8 cellular contexts compared by ENCODE assay signal in genomic region chr1:35539824-35540261, GRCh38. TPM values are rescaled to one million over a fixed set of nuclear protein-coding genes. Genes with fewer than 3 reads are reported as not detected.
DNase-seq lines count a peak whose midpoint lies in the region; ATAC-seq and TF ChIP-seq lines count a peak whose summit lies in the region.

No MANE protein-coding gene starts in this region.

- no peak for DNase-seq in activated naive CD4-positive, alpha-beta T cell treated with Interleukin-2 at 50 U/mL for 16 hours
- DNase-seq in activated CD4-positive, alpha-beta memory T cell treated with anti-CD3 and anti-CD28 coated beads, Interleukin-2, amount 10 ng/mL, durations not matched to agents 7 days and 5 days: no peak
- DNase-seq in right cardiac atrium: no peak
- DNase-seq in aorta: no peak
- DNase-seq in effector CD8-positive, alpha-beta T cell (lab: John Stamatoyannopoulos, UW): no peak
- no peak for DNase-seq in mesothelial cell of epicardium (ENCODE audit: low spot score in 2 of 2, unreplicated experiment in 2 of 2)

- peaks cover 0 to 2% of the 10 kb centered on the region in 2 donors for H3K36me3 ChIP-seq in aorta (ENCODE audit: control insufficient read depth in 1 of 2, insufficient read depth in 2 of 2, low read length in 1 of 2)

- peaks cover 9% of the 10 kb centered on the region for H3K4me1 ChIP-seq in right cardiac atrium (ENCODE audit: control insufficient read depth, insufficient read depth, low read length)
- H3K4me1 ChIP-seq in aorta (ENCODE audit: control insufficient read depth in 1 of 2, insufficient read depth in 2 of 2, low read length in 2 of 2): peaks cover 4 to 19% of the 10 kb centered on the region in 2 donors

- no peaks in the 10 kb centered on the region for H3K9me3 Mint-ChIP-seq in activated naive CD4-positive, alpha-beta T cell treated with anti-CD3 and anti-CD28 coated beads, Interleukin-2, amount 50 U/mL, for 24 hours
- no peaks in the 10 kb centered on the region for H3K9me3 Mint-ChIP-seq in activated CD4-positive, alpha-beta memory T cell treated with anti-CD3 and anti-CD28 coated beads, Interleukin-2, amount 10 ng/mL, durations not matched to agents 7 days and 5 days
- H3K9me3 Mint-ChIP-seq in mesothelial cell of epicardium: no peaks in the 10 kb centered on the region

- CTCF ChIA-PET in activated CD4-positive, alpha-beta memory T cell treated with anti-CD3 and anti-CD28 coated beads, Interleukin-2, amount 10 ng/mL, durations not matched to agents 7 days and 5 days (lab: Charles Lee): interaction anchor here (0.6 to 5.3 kb wide), 6 partner anchors 25 to 89 kb away, joined by 3 to 55 read pairs (median 4); no protein-coding TSS in a partner anchor

- H3K4me3 ChIP-seq in right cardiac atrium (ENCODE audit: low read length) (no peak overlapping the region), aorta (ENCODE audit: low read length in 2 of 2) (no peak overlapping the region)

- WGBS in right cardiac atrium: 18% methylated on average over 1 of the region's 1 CpG
- 0 to 5% methylated on average over 1 of the region's 1 CpG for WGBS in aorta, 2 donors

- H3K4me1 Mint-ChIP-seq in activated naive CD4-positive, alpha-beta T cell treated with anti-CD3 and anti-CD28 coated beads, Interleukin-2, amount 50 U/mL, for 24 hours: peaks cover 92% of the 10 kb centered on the region
- H3K4me1 Mint-ChIP-seq in activated CD4-positive, alpha-beta memory T cell treated with anti-CD3 and anti-CD28 coated beads, Interleukin-2, amount 10 ng/mL, durations not matched to agents 7 days and 5 days: peaks cover 48% of the 10 kb centered on the region
- peaks cover 52% of the 10 kb centered on the region for H3K4me1 Mint-ChIP-seq in mesothelial cell of epicardium

- peaks cover 6% of the 10 kb centered on the region for H3K36me3 Mint-ChIP-seq in activated naive CD4-positive, alpha-beta T cell treated with anti-CD3 and anti-CD28 coated beads, Interleukin-2, amount 50 U/mL, for 24 hours
- H3K36me3 Mint-ChIP-seq in activated CD4-positive, alpha-beta memory T cell treated with anti-CD3 and anti-CD28 coated beads, Interleukin-2, amount 10 ng/mL, durations not matched to agents 7 days and 5 days (ENCODE audit: low read depth): peaks cover 59% of the 10 kb centered on the region
- H3K36me3 Mint-ChIP-seq in mesothelial cell of epicardium: peaks cover 6% of the 10 kb centered on the region

- intact Hi-C loops in right cardiac atrium (cut with DNase I): loop anchor here in 1 of 4 donors (5.0 kb wide), 1 partner anchor 88 kb away; no protein-coding TSS in a partner anchor
- intact Hi-C loops in aorta (cut with DNase I): loop anchor here in 1 of 2 donors (10.0 kb wide), 1 partner anchor 345 kb away; the partner anchor contains the start of gene SFPQ

- H3K27ac Mint-ChIP-seq in activated naive CD4-positive, alpha-beta T cell treated with anti-CD3 and anti-CD28 coated beads, Interleukin-2, amount 50 U/mL, for 24 hours: peak overlapping the region; percentile 92
- peak overlapping the region; percentile 92 for H3K27ac Mint-ChIP-seq in activated CD4-positive, alpha-beta memory T cell treated with anti-CD3 and anti-CD28 coated beads, Interleukin-2, amount 10 ng/mL, durations not matched to agents 7 days and 5 days
- H3K27ac Mint-ChIP-seq in mesothelial cell of epicardium: no peak overlapping the region

- H3K27me3 ChIP-seq in right cardiac atrium (ENCODE audit: control insufficient read depth, insufficient read depth) (no peaks in the 10 kb centered on the region), aorta (ENCODE audit: control insufficient read depth in 1 of 2, insufficient read depth in 2 of 2, low read length in 1 of 2) (no peaks in the 10 kb centered on the region)

- no peak overlapping the region for H3K27ac ChIP-seq in right cardiac atrium (ENCODE audit: low read length)
- H3K27ac ChIP-seq in aorta (ENCODE audit: low read depth in 1 of 2, low read length in 2 of 2): peak overlapping the region; percentile 84 to 97

- peak overlapping the region; percentile 75 for H3K4me3 Mint-ChIP-seq in activated naive CD4-positive, alpha-beta T cell treated with anti-CD3 and anti-CD28 coated beads, Interleukin-2, amount 50 U/mL, for 24 hours
- H3K4me3 Mint-ChIP-seq in activated CD4-positive, alpha-beta memory T cell treated with anti-CD3 and anti-CD28 coated beads, Interleukin-2, amount 10 ng/mL, durations not matched to agents 7 days and 5 days: no peak overlapping the region
- H3K4me3 Mint-ChIP-seq in mesothelial cell of epicardium: no peak overlapping the region

- TF ChIP-seq CTCF in mesothelial cell of epicardium (IDR thresholded peaks at IDR 0.05; ENCODE audit: unreplicated experiment): no peak

- H3K27me3 Mint-ChIP-seq in activated naive CD4-positive, alpha-beta T cell treated with anti-CD3 and anti-CD28 coated beads, Interleukin-2, amount 50 U/mL, for 24 hours: no peaks in the 10 kb centered on the region
- H3K27me3 Mint-ChIP-seq in activated CD4-positive, alpha-beta memory T cell treated with anti-CD3 and anti-CD28 coated beads, Interleukin-2, amount 10 ng/mL, durations not matched to agents 7 days and 5 days: no peaks in the 10 kb centered on the region
- H3K27me3 Mint-ChIP-seq in mesothelial cell of epicardium (ENCODE audit: low read depth): no peaks in the 10 kb centered on the region

- ATAC-seq in right cardiac atrium (peak; percentile 37 to 60), aorta (ENCODE audit: low FRiP score) (peak; percentile 62), GM21360 (IDR thresholded peaks at IDR 0.05; ENCODE audit: unreplicated experiment) (no peak)

- H3K9me3 ChIP-seq in right cardiac atrium (ENCODE audit: control insufficient read depth, low read length): no peaks in the 10 kb centered on the region
- no peaks in the 10 kb centered on the region for H3K9me3 ChIP-seq in aorta (ENCODE audit: control insufficient read depth, low read length)

- POLR2A ChIA-PET in activated CD4-positive, alpha-beta memory T cell treated with anti-CD3 and anti-CD28 coated beads, Interleukin-2, amount 10 ng/mL, durations not matched to agents 7 days and 5 days (lab: Charles Lee): interaction anchor here (0.7 to 6.7 kb wide), 7 partner anchors 10 to 347 kb away, joined by 3 to 61 read pairs (median 4); partner anchors contain the start of genes KIAA0319L, NCDN and SFPQ

RNA-seq across cellular contexts. Expression of gene KIAA0319L, which starts 17.4 kb away (rescaled TPM):
- total RNA-seq in activated CD4-positive, alpha-beta memory T cell treated with anti-CD3 and anti-CD28 coated beads, Interleukin-2, amount 10 ng/mL, durations not matched to agents 7 days and 5 days: 10 to 100 TPM; 48.4 to 53.2 TPM
- 10 to 100 TPM; 53.5 to 67.0 (median 60.0) TPM for total RNA-seq in right cardiac atrium
- 31.8 TPM for polyA plus RNA-seq in right cardiac atrium
- 10 to 100 TPM; 46.0 to 58.6 TPM for total RNA-seq in aorta
- 10 to 100 TPM in 1 of 2 donors, 1 to 10 TPM in 1; 8.3 to 29.1 TPM for polyA plus RNA-seq in aorta
- 64.9 to 73.8 TPM (median 72.5 TPM) in 3 replicates for total RNA-seq in mesothelial cell of epicardium

RNA-seq across cellular contexts. Expression of gene NCDN, which starts 17.8 kb away (rescaled TPM):
- 10 to 100 TPM; 25.6 to 27.8 TPM for total RNA-seq in activated CD4-positive, alpha-beta memory T cell treated with anti-CD3 and anti-CD28 coated beads, Interleukin-2, amount 10 ng/mL, durations not matched to agents 7 days and 5 days
- total RNA-seq in right cardiac atrium (10 to 100 TPM; 26.4 to 41.6 (median 35.1) TPM), aorta (10 to 100 TPM; 20.4 to 21.7 TPM), mesothelial cell of epicardium (26.4 to 27.8 TPM (median 26.6 TPM) in 3 replicates)
- polyA plus RNA-seq in right cardiac atrium (21.2 TPM), aorta (10 to 100 TPM in 1 of 2 donors, 1 to 10 TPM in 1; 4.3 to 10.8 TPM)

RNA-seq across cellular contexts. Expression of gene TFAP2E, which starts 33.3 kb away (rescaled TPM):
- under 1 TPM; 0.65 to 0.85 TPM for total RNA-seq in activated CD4-positive, alpha-beta memory T cell treated with anti-CD3 and anti-CD28 coated beads, Interleukin-2, amount 10 ng/mL, durations not matched to agents 7 days and 5 days
- total RNA-seq in right cardiac atrium (under 1 TPM; 0.17 to 0.31 (median 0.27) TPM), aorta (1 to 10 TPM in 1 of 2 donors, under 1 TPM in 1; 0.71 to 1.0 TPM), mesothelial cell of epicardium (2.0 to 2.9 TPM (median 2.4 TPM) in 3 replicates)
- polyA plus RNA-seq in right cardiac atrium (0.34 TPM), aorta (1 to 10 TPM in 1 of 2 donors, not detected in 1; 1.1 TPM)
